ENCODE assay signal across 32 cellular contexts in the genomic region with DNA sequence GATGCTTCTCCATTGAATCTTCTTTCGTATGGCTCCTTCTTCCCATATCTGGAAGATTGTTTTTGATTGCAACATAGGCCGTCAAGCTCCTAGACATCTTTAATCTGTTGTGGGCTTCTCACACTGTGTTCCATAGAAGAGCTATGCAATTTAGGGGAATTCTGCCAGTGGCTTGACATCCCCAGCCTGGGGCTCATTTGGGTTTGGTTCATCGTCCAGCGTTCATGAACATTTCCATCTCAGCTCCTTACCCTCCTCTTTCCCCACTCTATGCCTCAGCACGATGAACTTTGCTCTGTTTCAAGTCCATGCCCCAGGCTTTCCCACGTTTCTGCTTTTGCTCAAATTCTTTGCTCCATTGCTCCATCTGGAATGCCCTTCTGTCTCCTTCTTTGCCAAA. TPM values are rescaled to one million over a fixed set of nuclear protein-coding genes. Genes with fewer than 3 reads are reported as not detected.
DNase-seq lines count a peak whose midpoint lies in the region; ATAC-seq and TF ChIP-seq lines count a peak whose summit lies in the region.
"Had no signal": no experiment of that assay in that cellular context is flagged by ENCODE, and none has a peak within 500 bp of the region (broad histone marks: within the 10 kb centered on the region; RNA-seq: fewer than 3 reads in every experiment).

No MANE protein-coding gene starts in this region.

- intact Hi-C loops in Right ventricle myocardium inferior (cut with DNase I), result no loop called here
- intact Hi-C loops in activated naive CD4-positive, alpha-beta T cell treated with anti-CD3 and anti-CD28 coated beads for 36 hours (cut with micrococcal nuclease), result no loop called here

- H3K9me3 ChIP-seq in right atrium auricular region, result peaks cover 0 to 14% of the 10 kb centered on the region in 2 donors
- H3K9me3 ChIP-seq: gastrocnemius medialis, ovary had no signal

- CTCF ChIA-PET in activated naive CD4-positive, alpha-beta T cell treated with anti-CD3 and anti-CD28 coated beads for 36 hours (lab: Charles Lee), result interaction anchor here (0.5 to 2.4 kb wide), 3 partner anchors 26 to 110 kb away, joined by 3 to 7 read pairs (median 3); no protein-coding TSS in a partner anchor

- no peaks in the 10 kb centered on the region for H3K27me3 ChIP-seq in right atrium auricular region
- H3K27me3 ChIP-seq: brain microvascular endothelial cell, ovary, uterus had no signal

- no peak for DNase-seq in Right ventricle myocardium inferior (ENCODE audit: missing footprints)
- DNase-seq in right atrium auricular region (ENCODE audit: low spot score), result no peak
- DNase-seq in fibroblast of villous mesenchyme (ENCODE audit: low read depth), result peak; percentile 88
- DNase-seq in activated naive CD4-positive, alpha-beta T cell treated with anti-CD3 and anti-CD28 coated beads for 36 hours, result no peak
- DNase-seq in stimulated activated naive CD8-positive, alpha-beta T cell treated with anti-CD3 and anti-CD28 coated beads, Interleukin-15, Interleukin-2, amounts not matched to agents 100 U/mL and 50 U/mL, for 24 hours, result no peak
- DNase-seq in NCI-H1092 treated with DMSO at 0.1 percent for 48 hours (lab: John Stamatoyannopoulos, UW), result no peak
- DNase-seq: 8988T; activated CD4-positive, alpha-beta T cell treated with anti-CD3 and anti-CD28 coated beads, Interleukin-2, amount 10 ng/mL, durations not matched to agents 24 days and 14 days; activated gamma-delta T cell treated with Interleukin-2 at 50 U/mL for 16 hours; activated naive CD8-positive, alpha-beta T cell treated with anti-CD3 and anti-CD28 coated beads, Interleukin-2, amount 50 U/mL, for 24 hours; activated T-cell treated with anti-CD3 and anti-CD28 coated beads, Interleukin-2, amount 50 U/mL, for 24 hours; brain microvascular endothelial cell; CD8-positive, alpha-beta memory T cell; gastrocnemius medialis; H9; hypothalamus; midbrain; NCI-H1105 treated with DMSO at 0.1 percent for 48 hours; NCI-H2029 treated with DMSO at 0.1 percent for 48 hours; NCI-H2227 treated with DMSO at 0.1 percent for 48 hours; NCI-H69; nephron progenitor cell; ovary; retina; stimulated activated CD4-positive, alpha-beta T cell treated with anti-CD3 and anti-CD28 coated beads, Interleukin-2, amount 100 ng/mL, for 24 hours; SW 1271; T-helper 9 cell; uterus had no signal

- H3K9me3 Mint-ChIP-seq in nephron, result peaks cover 16% of the 10 kb centered on the region
- peaks cover 4% of the 10 kb centered on the region for H3K9me3 Mint-ChIP-seq in activated naive CD4-positive, alpha-beta T cell treated with anti-CD3 and anti-CD28 coated beads for 36 hours

- H3K4me1 ChIP-seq in right atrium auricular region, result peaks cover 0 to 5% of the 10 kb centered on the region in 2 donors
- H3K4me1 ChIP-seq: gastrocnemius medialis, uterus had no signal

- no peak overlapping the region for H3K27ac ChIP-seq in right atrium auricular region
- H3K27ac ChIP-seq: brain microvascular endothelial cell, gastrocnemius medialis, ovary, uterus had no signal

- no peak overlapping the region for H3K4me3 Mint-ChIP-seq in nephron
- no peak overlapping the region for H3K4me3 Mint-ChIP-seq in activated naive CD4-positive, alpha-beta T cell treated with anti-CD3 and anti-CD28 coated beads for 36 hours
- H3K4me3 Mint-ChIP-seq: activated CD4-positive, alpha-beta T cell treated with anti-CD3 and anti-CD28 coated beads, Interleukin-2, amount 10 ng/mL, durations not matched to agents 24 days and 14 days; activated naive CD8-positive, alpha-beta T cell treated with anti-CD3 and anti-CD28 coated beads, Interleukin-2, amount 50 U/mL, for 24 hours; activated T-cell treated with anti-CD3 and anti-CD28 coated beads, Interleukin-2, amount 50 U/mL, for 24 hours; CD8-positive, alpha-beta memory T cell; H9; nephron progenitor cell had no signal

- no peaks in the 10 kb centered on the region for H3K36me3 Mint-ChIP-seq in nephron (ENCODE audit: low read depth)
- no peaks in the 10 kb centered on the region for H3K36me3 Mint-ChIP-seq in activated naive CD4-positive, alpha-beta T cell treated with anti-CD3 and anti-CD28 coated beads for 36 hours (ENCODE audit: low read depth)

- peaks cover 15% of the 10 kb centered on the region for H3K4me1 Mint-ChIP-seq in nephron
- H3K4me1 Mint-ChIP-seq in activated naive CD4-positive, alpha-beta T cell treated with anti-CD3 and anti-CD28 coated beads for 36 hours (ENCODE audit: low read depth), result no peaks in the 10 kb centered on the region
- H3K4me1 Mint-ChIP-seq: activated CD4-positive, alpha-beta T cell treated with anti-CD3 and anti-CD28 coated beads, Interleukin-2, amount 10 ng/mL, durations not matched to agents 24 days and 14 days; activated naive CD8-positive, alpha-beta T cell treated with anti-CD3 and anti-CD28 coated beads, Interleukin-2, amount 50 U/mL, for 24 hours; CD8-positive, alpha-beta memory T cell had no signal

- H3K27ac Mint-ChIP-seq in nephron, result peak overlapping the region in 2 of 3 experiments; percentile 7 to 77
- H3K27ac Mint-ChIP-seq in activated naive CD4-positive, alpha-beta T cell treated with anti-CD3 and anti-CD28 coated beads for 36 hours, result no peak overlapping the region
- H3K27ac Mint-ChIP-seq: activated CD4-positive, alpha-beta T cell treated with anti-CD3 and anti-CD28 coated beads, Interleukin-2, amount 10 ng/mL, durations not matched to agents 24 days and 14 days; activated naive CD8-positive, alpha-beta T cell treated with anti-CD3 and anti-CD28 coated beads, Interleukin-2, amount 50 U/mL, for 24 hours; activated T-cell treated with anti-CD3 and anti-CD28 coated beads, Interleukin-2, amount 50 U/mL, for 24 hours; CD8-positive, alpha-beta memory T cell; H9; nephron progenitor cell had no signal

- H3K36me3 ChIP-seq in right atrium auricular region, result no peaks in the 10 kb centered on the region
- H3K36me3 ChIP-seq: brain microvascular endothelial cell, ovary, uterus had no signal

- no peak for TF ChIP-seq CTCF in right atrium auricular region (IDR thresholded peaks at IDR 0.05)
- no peak for TF ChIP-seq CTCF in fibroblast of villous mesenchyme (IDR thresholded peaks at IDR 0.05; ENCODE audit: insufficient read depth, low read depth, low read length)
- TF ChIP-seq CTCF in nephron (IDR thresholded peaks at IDR 0.05; ENCODE audit: unreplicated experiment in 3 of 3), result no peak

- H3K4me3 ChIP-seq in right atrium auricular region (no peak overlapping the region), fibroblast of villous mesenchyme (ENCODE audit: low read depth, low read length) (no peak overlapping the region)
- H3K4me3 ChIP-seq: gastrocnemius medialis, ovary, uterus had no signal

- ATAC-seq in Right ventricle myocardium inferior (peak; percentile 23), GM18511 (IDR thresholded peaks at IDR 0.05; ENCODE audit: unreplicated experiment) (no peak)
- ATAC-seq in stimulated activated naive CD8-positive, alpha-beta T cell treated with anti-CD3 and anti-CD28 coated beads, Interleukin-15, Interleukin-2, amounts not matched to agents 100 U/mL and 50 U/mL, for 24 hours, result no peak
- ATAC-seq: activated naive CD8-positive, alpha-beta T cell treated with anti-CD3 and anti-CD28 coated beads, Interleukin-2, amount 50 U/mL, for 24 hours; gastrocnemius medialis; left lobe of liver; Panc1 had no signal

- peaks cover 8% of the 10 kb centered on the region for H3K27me3 Mint-ChIP-seq in nephron (ENCODE audit: low read depth)
- H3K27me3 Mint-ChIP-seq in activated naive CD4-positive, alpha-beta T cell treated with anti-CD3 and anti-CD28 coated beads for 36 hours (ENCODE audit: low read depth), result no peaks in the 10 kb centered on the region

RNA-seq across cellular contexts. Expression of a gene that starts 26.0 kb away (rescaled TPM):
- total RNA-seq in Right ventricle myocardium inferior (8.6 TPM), right atrium auricular region (10 to 100 TPM in 1 of 2 donors, 1 to 10 TPM in 1; 8.4 to 34.3 TPM), fibroblast of villous mesenchyme (115 and 147 TPM in 2 replicates)
- under 1 TPM; 0.14 to 0.15 TPM for total RNA-seq in activated naive CD4-positive, alpha-beta T cell treated with anti-CD3 and anti-CD28 coated beads for 36 hours
